27 cellular contexts compared by ENCODE assay signal in genomic region chr7:17460001-17460400, GRCh38.
"Had no signal": no experiment of that assay in that cellular context is flagged by ENCODE, and none has a peak within 500 bp of the region (broad histone marks: within the 10 kb centered on the region; RNA-seq: fewer than 3 reads in every experiment).

No MANE protein-coding gene starts in this region.

- H3K4me3 ChIP-seq: colonic mucosa, esophagus squamous epithelium, gastrocnemius medialis, hepatocyte, left ventricle myocardium inferior, lower lobe of right lung, mucosa of descending colon had no signal

- FAIRE-seq: endometrium, islet of Langerhans, keratinocyte had no signal

- H3K36me3 ChIP-seq: colonic mucosa, esophagus squamous epithelium, gastrocnemius medialis, left ventricle myocardium inferior, lower lobe of right lung had no signal

- H3K4me1 Mint-ChIP-seq: endodermal cell had no signal

- H2AFZ ChIP-seq: hepatocyte had no signal

- H3K79me2 ChIP-seq: hepatocyte had no signal

- ATAC-seq: effector memory CD8-positive, alpha-beta T cell; esophagus mucosa; gastrocnemius medialis; left cardiac atrium; lower lobe of right lung; mucosa of descending colon had no signal

- H3K27me3 ChIP-seq: colonic mucosa, esophagus squamous epithelium, gastrocnemius medialis, hepatocyte had no signal

- H3K27ac Mint-ChIP-seq: dendritic cell treated with granulocyte-macrophage colony-stimulating factor and Interleukin-4, amounts not matched to agents 40 ng/mL and 50 ng/mL, for 4 days; effector memory CD8-positive, alpha-beta T cell; endodermal cell; mesothelial cell of epicardium; naive B cell had no signal

- H3K4me1 ChIP-seq: colonic mucosa, gastrocnemius medialis, left ventricle myocardium inferior, lower lobe of right lung had no signal

- H3K27ac ChIP-seq: colonic mucosa, epithelial cell of prostate, esophagus squamous epithelium, gastrocnemius medialis, hepatocyte, left ventricle myocardium inferior, lower lobe of right lung had no signal

- H3K4me3 Mint-ChIP-seq: dendritic cell treated with granulocyte-macrophage colony-stimulating factor and Interleukin-4, amounts not matched to agents 40 ng/mL and 50 ng/mL, for 4 days; effector memory CD8-positive, alpha-beta T cell; endodermal cell; mesothelial cell of epicardium; naive B cell had no signal

- H3K4me2 ChIP-seq: hepatocyte had no signal

- DNase-seq: colonic mucosa; cortex of kidney; effector CD8-positive, alpha-beta T cell; effector memory CD8-positive, alpha-beta T cell; endodermal cell; erythroblast; esophagus squamous epithelium; foreskin fibroblast; foreskin melanocyte; gastrocnemius medialis; glutamatergic neuron; head of caudate nucleus; hypothalamus; left cardiac atrium; left ventricle myocardium inferior; lower lobe of right lung; mesenchymal stem cell; mucosa of descending colon; naive B cell had no signal

- H3K9me3 ChIP-seq: colonic mucosa, esophagus squamous epithelium, gastrocnemius medialis, lower lobe of right lung, mucosa of descending colon had no signal

- H3K27me3 Mint-ChIP-seq: dendritic cell treated with granulocyte-macrophage colony-stimulating factor and Interleukin-4, amounts not matched to agents 40 ng/mL and 50 ng/mL, for 4 days; effector memory CD8-positive, alpha-beta T cell; naive B cell had no signal
